1 cellular context compared by ENCODE assay signal in the genomic region with DNA sequence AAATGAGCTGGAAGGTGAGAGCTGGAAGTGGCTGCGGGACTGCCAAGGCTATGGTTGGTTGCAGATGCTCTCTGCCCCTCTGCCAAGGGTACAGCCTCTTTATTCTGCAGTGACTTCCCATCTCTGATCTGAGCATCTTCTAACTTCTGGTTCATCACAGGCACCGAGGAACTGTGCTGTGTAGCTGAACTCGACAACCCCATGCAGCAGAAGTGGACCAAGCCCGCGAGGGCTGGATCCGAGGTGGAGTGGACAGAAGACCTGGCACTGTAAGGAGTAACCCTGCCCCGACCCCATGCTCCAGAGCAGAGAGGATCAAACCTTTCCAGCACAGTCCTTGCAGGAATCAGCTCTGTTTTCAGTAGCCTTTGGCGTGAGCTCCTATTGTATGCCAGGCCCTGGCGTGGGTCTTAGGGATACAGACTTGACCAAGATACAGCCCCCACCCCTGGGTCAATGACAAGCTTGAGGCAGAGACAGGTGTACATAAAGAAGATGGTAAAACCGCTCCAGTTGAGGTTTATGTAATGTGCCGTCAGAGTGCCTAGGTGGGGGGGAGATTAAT.
TF ChIP-seq lines count a peak whose summit lies in the region.

No MANE protein-coding gene starts in this region.

TF ChIP-seq in GM12891, 5 proteins besides CTCF, POLR2A, EP300 and RAD21:
- TF ChIP-seq POU2F2 (IDR thresholded peaks at IDR 0.05; ENCODE audit: low read depth, low read length) (no peak), POLR2AphosphoS5 (IDR thresholded peaks at IDR 0.05; ENCODE audit: low read depth, low read length) (no peak), SPI1 (IDR thresholded peaks at IDR 0.05; ENCODE audit: low read depth, low read length) (no peak)
